In the genomic region with DNA sequence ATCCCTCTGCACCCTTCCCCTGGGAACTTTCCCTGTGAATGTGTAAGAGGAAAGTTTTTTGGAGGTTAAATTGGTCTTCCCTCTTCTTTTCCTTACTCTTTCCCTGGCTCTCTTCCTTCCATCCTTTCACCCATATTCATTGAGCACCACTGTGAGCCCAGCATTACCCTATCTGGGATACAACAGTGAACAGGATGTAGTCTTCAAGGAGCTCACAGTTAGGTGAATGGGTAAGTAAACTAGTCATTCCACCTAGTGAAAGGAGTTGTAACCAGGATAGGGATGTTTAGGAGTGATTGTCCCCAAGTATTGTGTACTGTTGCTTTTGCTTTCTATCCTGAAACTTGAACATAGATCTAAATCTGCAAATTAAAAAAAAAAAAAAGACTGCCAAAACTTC, we compare ENCODE assay signal across 21 cellular contexts.
"Had no signal": no experiment of that assay in that cellular context is flagged by ENCODE, and none has a peak within 500 bp of the region (broad histone marks: within the 10 kb centered on the region; RNA-seq: fewer than 3 reads in every experiment).

No MANE protein-coding gene starts in this region.

- H3K27ac ChIP-seq: left lung, prostate gland, right atrium auricular region, testis, tibial artery had no signal

- H3K27me3 ChIP-seq: left lung, right atrium auricular region, testis, tibial artery had no signal

- H3K4me3 Mint-ChIP-seq: mesothelial cell of epicardium; naive thymus-derived CD4-positive, alpha-beta T cell; nephron progenitor cell; stimulated activated effector memory CD8-positive, alpha-beta T cell treated with anti-CD3 and anti-CD28 coated beads, Interleukin-12 subunit alpha, Interleukin-12 subunit beta, amount 100 ng/mL, for 72 hours; type B pancreatic cell had no signal

- ATAC-seq: left lung; naive thymus-derived CD4-positive, alpha-beta T cell; sciatic nerve; stimulated activated effector memory CD8-positive, alpha-beta T cell treated with anti-CD3 and anti-CD28 coated beads, Interleukin-12 subunit alpha, Interleukin-12 subunit beta, amount 100 ng/mL, for 72 hours had no signal

- H3K27ac Mint-ChIP-seq: mesothelial cell of epicardium; naive thymus-derived CD4-positive, alpha-beta T cell; nephron progenitor cell; stimulated activated effector memory CD8-positive, alpha-beta T cell treated with anti-CD3 and anti-CD28 coated beads, Interleukin-12 subunit alpha, Interleukin-12 subunit beta, amount 100 ng/mL, for 72 hours; type B pancreatic cell had no signal

- H3K4me1 ChIP-seq: left lung, prostate gland, right atrium auricular region, testis had no signal

- H3K4me2 ChIP-seq: smooth muscle cell had no signal

- H3K9me3 Mint-ChIP-seq: stimulated activated effector memory CD8-positive, alpha-beta T cell treated with anti-CD3 and anti-CD28 coated beads, Interleukin-12 subunit alpha, Interleukin-12 subunit beta, amount 100 ng/mL, for 72 hours had no signal

- H3K36me3 Mint-ChIP-seq: mesothelial cell of epicardium; naive thymus-derived CD4-positive, alpha-beta T cell; stimulated activated effector memory CD8-positive, alpha-beta T cell treated with anti-CD3 and anti-CD28 coated beads, Interleukin-12 subunit alpha, Interleukin-12 subunit beta, amount 100 ng/mL, for 72 hours; type B pancreatic cell had no signal

- H3K27me3 Mint-ChIP-seq: type B pancreatic cell had no signal

- H3K4me3 ChIP-seq: left lung, prostate gland, right atrium auricular region, smooth muscle cell, testis, tibial artery had no signal

- H3K4me1 Mint-ChIP-seq: naive thymus-derived CD4-positive, alpha-beta T cell; stimulated activated effector memory CD8-positive, alpha-beta T cell treated with anti-CD3 and anti-CD28 coated beads, Interleukin-12 subunit alpha, Interleukin-12 subunit beta, amount 100 ng/mL, for 72 hours had no signal

- H3K36me3 ChIP-seq: left lung, prostate gland, right atrium auricular region, tibial artery had no signal

- DNase-seq: cortex of kidney; hypothalamus; mesenchymal stem cell; naive thymus-derived CD4-positive, alpha-beta T cell; nephron progenitor cell; nucleus accumbens; stimulated activated CD4-positive, alpha-beta T cell treated with anti-CD3 and anti-CD28 coated beads, Interleukin-12 subunit alpha, Interleukin-12 subunit beta, amount 100 ng/mL, for 4 hours; stimulated activated CD4-positive, alpha-beta T cell treated with anti-CD3 and anti-CD28 coated beads, Interleukin-1b, Interleukin-23, amount 100 ng/mL, for 48 hours; stimulated activated CD4-positive, alpha-beta T cell treated with anti-CD3 and anti-CD28 coated beads, Interleukin-4, amount 100 ng/mL, for 24 hours; stimulated activated naive CD4-positive, alpha-beta T cell treated with Interleukin-2 at 50 U/mL for 16 hours; substantia nigra; testis; tibial artery had no signal

- H3K9me3 ChIP-seq: prostate gland, testis had no signal
